17 cellular contexts compared by ENCODE assay signal in the genomic region with DNA sequence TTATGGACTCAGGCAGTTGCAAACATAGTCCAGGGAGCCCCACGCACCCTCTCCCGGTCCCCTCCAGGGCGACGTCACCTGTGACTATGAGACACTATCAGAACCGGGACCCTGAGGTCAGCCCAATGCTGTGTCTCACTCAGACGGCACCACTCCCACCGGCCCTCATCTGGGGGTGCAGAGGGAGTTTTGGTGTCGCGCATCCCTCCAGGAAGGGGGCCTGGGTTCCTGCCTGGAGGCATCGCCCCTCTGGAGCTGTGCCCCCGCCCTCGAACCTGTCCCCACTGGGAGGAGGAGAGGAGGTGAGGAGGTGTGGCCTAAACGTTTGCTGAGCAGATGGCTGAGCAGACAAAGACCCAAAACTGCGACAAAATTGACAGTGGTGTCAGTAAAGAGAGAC. TPM values are rescaled to one million over a fixed set of nuclear protein-coding genes. Genes with fewer than 3 reads are reported as not detected.
DNase-seq lines count a peak whose midpoint lies in the region; ATAC-seq and TF ChIP-seq lines count a peak whose summit lies in the region.
"Had no signal": no experiment of that assay in that cellular context is flagged by ENCODE, and none has a peak within 500 bp of the region (broad histone marks: within the 10 kb centered on the region; RNA-seq: fewer than 3 reads in every experiment).

No MANE protein-coding gene starts in this region.

- H3K36me3 ChIP-seq in neuronal stem cell (replicated peaks in 1 of 2; ENCODE audit: control insufficient read depth in 2 of 2, insufficient read depth in 2 of 2, low read length in 2 of 2) = no peaks in the 10 kb centered on the region
- H3K36me3 ChIP-seq in naive thymus-derived CD4-positive, alpha-beta T cell (ENCODE audit: control insufficient read depth in 2 of 3, insufficient read depth in 3 of 3, low read length in 3 of 3) = no peaks in the 10 kb centered on the region

- no peak overlapping the region for H3K23ac ChIP-seq in neuronal stem cell (ENCODE audit: low read depth, low read length, poor library complexity)

- ATAC-seq in right cardiac atrium (no peak), Right ventricle myocardium superior (ENCODE audit: poor library complexity) (no peak), GM19455 (IDR thresholded peaks at IDR 0.05; ENCODE audit: unreplicated experiment) (no peak)
- ATAC-seq in naive thymus-derived CD4-positive, alpha-beta T cell = no peak
- ATAC-seq: Right ventricle myocardium inferior, T-cell had no signal

- no peak overlapping the region for H2BK120ac ChIP-seq in neuronal stem cell (ENCODE audit: low read depth, low read length)

- H3K4me1 ChIP-seq in right cardiac atrium (ENCODE audit: control insufficient read depth, insufficient read depth, low read length) (no peaks in the 10 kb centered on the region), neuronal stem cell (ENCODE audit: control insufficient read depth in 2 of 2, insufficient read depth in 1 of 2, low read depth in 1 of 2, low read length in 2 of 2) (peaks cover 6 to 19% of the 10 kb centered on the region in 2 donors)
- H3K4me1 ChIP-seq in naive thymus-derived CD4-positive, alpha-beta T cell (ENCODE audit: control insufficient read depth in 2 of 2, insufficient read depth in 2 of 2, low read length in 2 of 2) = no peaks in the 10 kb centered on the region

- POLR2A ChIA-PET in RWPE1 (lab: Yijun Ruan, JAX; ENCODE audit: low non-redundant PET) = no interaction called here
- POLR2A ChIA-PET in naive thymus-derived CD4-positive, alpha-beta T cell (lab: Charles Lee) = interaction anchor here (0.6 kb wide), 1 partner anchor 51 kb away, joined by 3 read pairs; a partner anchor contains a TSS

- no peak overlapping the region for H3K27ac Mint-ChIP-seq in naive thymus-derived CD4-positive, alpha-beta T cell
- H3K27ac Mint-ChIP-seq: CD4-positive, CD25-positive, alpha-beta regulatory T cell; T-cell had no signal

- H3K4me3 Mint-ChIP-seq in naive thymus-derived CD4-positive, alpha-beta T cell = no peak overlapping the region
- H3K4me3 Mint-ChIP-seq: CD4-positive, CD25-positive, alpha-beta regulatory T cell; T-cell had no signal

- no peak overlapping the region for H2BK5ac ChIP-seq in neuronal stem cell (ENCODE audit: low read length)

- H3K18ac ChIP-seq in neuronal stem cell (ENCODE audit: low read length) = no peak overlapping the region

- H2AK5ac ChIP-seq in neuronal stem cell (ENCODE audit: low read depth, low read length) = peak overlapping the region; percentile 20

- no peaks in the 10 kb centered on the region for H3K27me3 ChIP-seq in right cardiac atrium (ENCODE audit: control insufficient read depth, insufficient read depth)
- H3K27me3 ChIP-seq in neuronal stem cell (ENCODE audit: control insufficient read depth in 3 of 3, insufficient read depth in 3 of 3, low read depth in 1 of 3, low read length in 3 of 3) = no peaks in the 10 kb centered on the region
- no peaks in the 10 kb centered on the region for H3K27me3 ChIP-seq in naive thymus-derived CD4-positive, alpha-beta T cell (ENCODE audit: control insufficient read depth in 2 of 2, insufficient read depth in 2 of 2, low read length in 2 of 2)

- no peak overlapping the region for H4K91ac ChIP-seq in neuronal stem cell (ENCODE audit: low read depth, low read length, poor library complexity)

- H3K4me2 ChIP-seq in neuronal stem cell (ENCODE audit: insufficient read depth, low read length, poor library complexity, severe bottlenecking) = no peak overlapping the region

- no peaks in the 10 kb centered on the region for H3K27me3 Mint-ChIP-seq in naive thymus-derived CD4-positive, alpha-beta T cell
- H3K27me3 Mint-ChIP-seq: CD4-positive, CD25-positive, alpha-beta regulatory T cell; T-cell had no signal

- peaks cover 0 to 2% (median 0%) of the 10 kb centered on the region in 5 donors for H3K36me3 Mint-ChIP-seq in naive thymus-derived CD4-positive, alpha-beta T cell
- H3K36me3 Mint-ChIP-seq: CD4-positive, CD25-positive, alpha-beta regulatory T cell; T-cell had no signal

- peaks cover 0 to 3% (median under 1%) of the 10 kb centered on the region in 7 donors for H3K4me1 Mint-ChIP-seq in naive thymus-derived CD4-positive, alpha-beta T cell

- intact Hi-C loops in right cardiac atrium (cut with DNase I) (no loop called here), Right ventricle myocardium superior (cut with DNase I) (no loop called here)
- intact Hi-C loops in naive thymus-derived CD4-positive, alpha-beta T cell (cut with micrococcal nuclease) = no loop called here

- H3K79me1 ChIP-seq in neuronal stem cell (ENCODE audit: low read depth, low read length) = no peaks in the 10 kb centered on the region

- peak in 2 of 3 donors; percentile 17 to 47 for DNase-seq in right cardiac atrium
- DNase-seq in Right ventricle myocardium superior = no peak
- no peak for DNase-seq in RWPE1 (ENCODE audit: low spot score)
- no peak for DNase-seq in neuronal stem cell (ENCODE audit: low spot score)
- DNase-seq in naive thymus-derived CD4-positive, alpha-beta T cell = no peak
- no peak for DNase-seq in NCI-H187 (lab: John Stamatoyannopoulos, UW)
- no peak for DNase-seq in stimulated activated naive CD4-positive, alpha-beta T cell treated with Interleukin-2 at 50 U/mL for 16 hours (lab: John Stamatoyannopoulos, UW)
- DNase-seq: Caco-2; CD4-positive, CD25-positive, alpha-beta regulatory T cell; KG1; NCI-H1436 treated with DMSO at 0.1 percent for 48 hours; NCI-H2081; NCI-H748 treated with DMSO at 0.1 percent for 48 hours; T-cell had no signal

- TF ChIP-seq CTCF in RWPE1 (conservative IDR thresholded peaks at IDR 0.05; ENCODE audit: low read depth) = no peak

- peak overlapping the region; percentile 7 for H2BK12ac ChIP-seq in neuronal stem cell (ENCODE audit: low read length)

- H3K4ac ChIP-seq in neuronal stem cell (ENCODE audit: low read length) = no peak overlapping the region

- peaks cover 0 to 7% (median 2%) of the 10 kb centered on the region in 11 donors for H3K9me3 Mint-ChIP-seq in naive thymus-derived CD4-positive, alpha-beta T cell

- H3K14ac ChIP-seq in neuronal stem cell (ENCODE audit: low read length) = no peak overlapping the region

- WGBS in right cardiac atrium = 88% methylated on average over 14 of the region's 14 CpGs
- no CpG with 5 or more reads among the region's 14 CpGs for WGBS in neuronal stem cell (ENCODE audit: extremely low coverage in 2 of 2, insufficient read length in 2 of 2, insufficient replicate concordance in 1 of 2), 2 donors

- H3K9ac ChIP-seq in neuronal stem cell (ENCODE audit: low read depth, low read length, poor library complexity) = no peak overlapping the region

- H3K27ac ChIP-seq in right cardiac atrium (ENCODE audit: low read length) (no peak overlapping the region), RWPE1 (peak overlapping the region; percentile 63), neuronal stem cell (replicated peaks; ENCODE audit: low read length) (no peak overlapping the region)
- no peak overlapping the region for H3K27ac ChIP-seq in naive thymus-derived CD4-positive, alpha-beta T cell (ENCODE audit: low read depth, low read length)
- H3K27ac ChIP-seq: SK-N-MC had no signal

- H2BK15ac ChIP-seq in neuronal stem cell (ENCODE audit: low read length) = peak overlapping the region; percentile 69

- no peak overlapping the region for H4K8ac ChIP-seq in neuronal stem cell (ENCODE audit: low read depth, low read length)

- H3K9me3 ChIP-seq in right cardiac atrium (ENCODE audit: control insufficient read depth, low read length) (no peaks in the 10 kb centered on the region), neuronal stem cell (replicated peaks in 1 of 2; ENCODE audit: control insufficient read depth in 2 of 2, insufficient read depth in 1 of 2, low read depth in 1 of 2, low read length in 2 of 2) (peaks cover 0 to 5% of the 10 kb centered on the region in 2 donors)
- H3K9me3 ChIP-seq in naive thymus-derived CD4-positive, alpha-beta T cell (ENCODE audit: control insufficient read depth in 2 of 3, low read length in 3 of 3) = no peaks in the 10 kb centered on the region
- H3K9me3 ChIP-seq: Caco-2 had no signal

- no peak overlapping the region for H2AFZ ChIP-seq in neuronal stem cell (ENCODE audit: low read length)

- CTCF ChIA-PET in RWPE1 (lab: Yijun Ruan, JAX) = no interaction called here
- CTCF ChIA-PET in naive thymus-derived CD4-positive, alpha-beta T cell (lab: Charles Lee) = no interaction called here

- no peak overlapping the region for H3K4me3 ChIP-seq in right cardiac atrium (ENCODE audit: low read length)
- no peak overlapping the region for H3K4me3 ChIP-seq in neuronal stem cell (ENCODE audit: low read length in 2 of 2)
- no peak overlapping the region for H3K4me3 ChIP-seq in naive thymus-derived CD4-positive, alpha-beta T cell (ENCODE audit: low read length)
- H3K4me3 ChIP-seq: SK-N-MC had no signal

RNA-seq across cellular contexts. Expression of a gene that starts 51.2 kb away (rescaled TPM):
- total RNA-seq in right cardiac atrium (100 to 1,000 TPM in 2 of 4 donors, 10 to 100 TPM in 2; 52.4 to 205 (median 78.9) TPM), Right ventricle myocardium superior (42.1 TPM)
- 195 TPM for polyA plus RNA-seq in right cardiac atrium
- 3.0 TPM for polyA plus RNA-seq in neuronal stem cell (2013, experiment 1 of 2)
- 2.3 TPM for polyA plus RNA-seq in neuronal stem cell (2013, experiment 2 of 2)
- total RNA-seq in naive thymus-derived CD4-positive, alpha-beta T cell = 100 to 1,000 TPM in 2 of 5 experiments, 10 to 100 TPM in 3; 71.7 to 157 (median 84.2) TPM
- 10 to 100 TPM; 30.1 to 38.4 TPM for polyA plus RNA-seq in naive thymus-derived CD4-positive, alpha-beta T cell

Comparison
In these comparisons a context has a peak if more than half of its experiments do, and no peak if none do; other contexts are left out.
1. DNase-seq: peak in right cardiac atrium (2 of 3); none in Right ventricle myocardium superior (single experiment), RWPE1 (single experiment), neuronal stem cell (single experiment), naive thymus-derived CD4-positive, alpha-beta T cell (0 of 9), NCI-H187 (0 of 2) and stimulated activated naive CD4-positive, alpha-beta T cell treated with Interleukin-2 at 50 U/mL for 16 hours (single experiment).